ENCODE assay signal across 1 cellular context in genomic region chr6:20069130-20069529, GRCh38.
TF ChIP-seq lines count a peak whose summit lies in the region.

No MANE protein-coding gene starts in this region.

TF ChIP-seq in GM23338, 12 proteins besides CTCF, POLR2A, EP300 and RAD21 (continued from another document):
- TF ChIP-seq, protein P1, sequence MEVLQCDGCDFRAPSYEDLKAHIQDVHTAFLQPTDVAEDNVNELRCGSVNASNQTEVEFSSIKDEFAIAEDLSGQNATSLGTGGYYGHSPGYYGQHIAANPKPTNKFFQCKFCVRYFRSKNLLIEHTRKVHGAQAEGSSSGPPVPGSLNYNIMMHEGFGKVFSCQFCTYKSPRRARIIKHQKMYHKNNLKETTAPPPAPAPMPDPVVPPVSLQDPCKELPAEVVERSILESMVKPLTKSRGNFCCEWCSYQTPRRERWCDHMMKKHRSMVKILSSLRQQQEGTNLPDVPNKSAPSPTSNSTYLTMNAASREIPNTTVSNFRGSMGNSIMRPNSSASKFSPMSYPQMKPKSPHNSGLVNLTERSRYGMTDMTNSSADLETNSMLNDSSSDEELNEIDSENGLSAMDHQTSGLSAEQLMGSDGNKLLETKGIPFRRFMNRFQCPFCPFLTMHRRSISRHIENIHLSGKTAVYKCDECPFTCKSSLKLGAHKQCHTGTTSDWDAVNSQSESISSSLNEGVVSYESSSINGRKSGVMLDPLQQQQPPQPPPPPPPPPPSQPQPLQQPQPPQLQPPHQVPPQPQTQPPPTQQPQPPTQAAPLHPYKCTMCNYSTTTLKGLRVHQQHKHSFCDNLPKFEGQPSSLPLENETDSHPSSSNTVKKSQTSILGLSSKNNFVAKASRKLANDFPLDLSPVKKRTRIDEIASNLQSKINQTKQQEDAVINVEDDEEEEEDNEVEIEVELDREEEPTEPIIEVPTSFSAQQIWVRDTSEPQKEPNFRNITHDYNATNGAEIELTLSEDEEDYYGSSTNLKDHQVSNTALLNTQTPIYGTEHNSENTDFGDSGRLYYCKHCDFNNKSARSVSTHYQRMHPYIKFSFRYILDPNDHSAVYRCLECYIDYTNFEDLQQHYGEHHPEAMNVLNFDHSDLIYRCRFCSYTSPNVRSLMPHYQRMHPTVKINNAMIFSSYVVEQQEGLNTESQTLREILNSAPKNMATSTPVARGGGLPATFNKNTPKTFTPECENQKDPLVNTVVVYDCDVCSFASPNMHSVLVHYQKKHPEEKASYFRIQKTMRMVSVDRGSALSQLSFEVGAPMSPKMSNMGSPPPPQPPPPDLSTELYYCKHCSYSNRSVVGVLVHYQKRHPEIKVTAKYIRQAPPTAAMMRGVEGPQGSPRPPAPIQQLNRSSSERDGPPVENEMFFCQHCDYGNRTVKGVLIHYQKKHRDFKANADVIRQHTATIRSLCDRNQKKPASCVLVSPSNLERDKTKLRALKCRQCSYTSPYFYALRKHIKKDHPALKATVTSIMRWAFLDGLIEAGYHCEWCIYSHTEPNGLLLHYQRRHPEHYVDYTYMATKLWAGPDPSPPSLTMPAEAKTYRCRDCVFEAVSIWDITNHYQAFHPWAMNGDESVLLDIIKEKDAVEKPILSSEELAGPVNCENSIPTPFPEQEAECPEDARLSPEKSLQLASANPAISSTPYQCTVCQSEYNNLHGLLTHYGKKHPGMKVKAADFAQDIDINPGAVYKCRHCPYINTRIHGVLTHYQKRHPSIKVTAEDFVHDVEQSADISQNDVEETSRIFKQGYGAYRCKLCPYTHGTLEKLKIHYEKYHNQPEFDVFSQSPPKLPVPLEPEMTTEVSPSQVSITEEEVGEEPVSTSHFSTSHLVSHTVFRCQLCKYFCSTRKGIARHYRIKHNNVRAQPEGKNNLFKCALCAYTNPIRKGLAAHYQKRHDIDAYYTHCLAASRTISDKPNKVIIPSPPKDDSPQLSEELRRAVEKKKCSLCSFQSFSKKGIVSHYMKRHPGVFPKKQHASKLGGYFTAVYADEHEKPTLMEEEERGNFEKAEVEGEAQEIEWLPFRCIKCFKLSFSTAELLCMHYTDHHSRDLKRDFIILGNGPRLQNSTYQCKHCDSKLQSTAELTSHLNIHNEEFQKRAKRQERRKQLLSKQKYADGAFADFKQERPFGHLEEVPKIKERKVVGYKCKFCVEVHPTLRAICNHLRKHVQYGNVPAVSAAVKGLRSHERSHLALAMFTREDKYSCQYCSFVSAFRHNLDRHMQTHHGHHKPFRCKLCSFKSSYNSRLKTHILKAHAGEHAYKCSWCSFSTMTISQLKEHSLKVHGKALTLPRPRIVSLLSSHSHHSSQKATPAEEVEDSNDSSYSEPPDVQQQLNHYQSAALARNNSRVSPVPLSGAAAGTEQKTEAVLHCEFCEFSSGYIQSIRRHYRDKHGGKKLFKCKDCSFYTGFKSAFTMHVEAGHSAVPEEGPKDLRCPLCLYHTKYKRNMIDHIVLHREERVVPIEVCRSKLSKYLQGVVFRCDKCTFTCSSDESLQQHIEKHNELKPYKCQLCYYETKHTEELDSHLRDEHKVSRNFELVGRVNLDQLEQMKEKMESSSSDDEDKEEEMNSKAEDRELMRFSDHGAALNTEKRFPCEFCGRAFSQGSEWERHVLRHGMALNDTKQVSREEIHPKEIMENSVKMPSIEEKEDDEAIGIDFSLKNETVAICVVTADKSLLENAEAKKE (CRISPR knock-in tag; IDR thresholded peaks at IDR 0.05): no peak
- no peak for TF ChIP-seq POLR2AphosphoS5 (IDR thresholded peaks at IDR 0.05; ENCODE audit: low read depth)
- no peak for TF ChIP-seq NANOG (IDR thresholded peaks at IDR 0.05; ENCODE audit: borderline replicate concordance)
